In the genomic region with DNA sequence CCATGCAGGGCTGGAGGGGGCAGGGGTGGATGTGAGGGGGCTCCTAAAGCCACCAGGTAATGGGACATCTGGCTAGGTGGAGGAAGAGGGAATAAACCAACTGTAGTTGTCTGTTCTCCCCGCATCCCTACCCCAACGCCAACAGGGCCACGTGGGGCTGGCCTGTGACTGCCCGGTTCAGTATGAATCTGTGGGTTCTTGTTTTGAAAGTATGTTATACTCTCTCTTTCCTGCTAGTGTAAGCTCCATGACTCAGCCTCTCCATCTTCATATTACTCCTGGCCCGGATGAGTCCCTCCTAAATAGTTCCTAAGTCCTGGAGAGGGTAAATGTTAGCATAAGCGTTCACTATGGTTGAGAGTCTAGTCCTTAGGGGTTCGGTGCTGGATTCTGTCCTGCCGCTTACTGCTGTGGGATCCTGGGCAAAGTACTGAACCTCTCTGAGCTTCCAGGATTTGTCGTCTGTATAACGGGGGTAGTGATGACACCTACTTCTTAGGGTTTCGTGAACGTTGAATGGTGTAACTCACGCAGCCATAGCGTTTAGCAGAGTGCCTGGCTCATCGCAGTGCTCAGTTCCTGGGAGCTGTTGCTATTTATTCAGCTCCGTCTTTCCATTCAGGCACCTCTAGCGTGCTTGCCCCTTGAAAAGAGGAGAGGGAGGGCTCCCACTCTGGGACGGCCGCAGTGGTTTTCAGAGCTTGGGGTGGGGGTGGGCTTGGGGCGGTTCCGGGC, we compare ENCODE assay signal across 8 cellular contexts. TPM values are rescaled to one million over a fixed set of nuclear protein-coding genes. Genes with fewer than 3 reads are reported as not detected.
A peak's percentile ranks its signal among the peaks of the same experiment; 100 is the strongest.
DNase-seq lines count a peak whose midpoint lies in the region; ATAC-seq and TF ChIP-seq lines count a peak whose summit lies in the region.

No MANE protein-coding gene starts in this region.

- TF ChIP-seq CTCF in coronary artery (IDR thresholded peaks at IDR 0.05) = no peak
- no peak for TF ChIP-seq CTCF in natural killer cell (IDR thresholded peaks at IDR 0.05)

- H3K27ac Mint-ChIP-seq in natural killer cell = no peak overlapping the region

- intact Hi-C loops in natural killer cell (cut with micrococcal nuclease) = loop anchor here (1.0 to 5.0 kb wide), 2 partner anchors 496 to 638 kb away; no protein-coding TSS in a partner anchor

- ATAC-seq in natural killer cell = peak in 1 of 3 donors; percentile 24
- no peak for ATAC-seq in HG02884 (IDR thresholded peaks at IDR 0.05; ENCODE audit: unreplicated experiment)

- peak overlapping the region; percentile 69 for H3K4me3 ChIP-seq in coronary artery

- H3K27ac ChIP-seq in coronary artery = no peak overlapping the region

- H3K36me3 Mint-ChIP-seq in natural killer cell = no peaks in the 10 kb centered on the region

- DNase-seq in AG20443 (ENCODE audit: low spot score) (peak; percentile 53), HuH-7 (ENCODE audit: low spot score) (peak; percentile 59), coronary artery (ENCODE audit: low spot score) (no peak), natural killer cell (no peak), GM19238 (ENCODE audit: insufficient read length, low spot score) (no peak), NCI-H345 (lab: John Stamatoyannopoulos, UW) (no peak), NCI-H2196 (lab: John Stamatoyannopoulos, UW; ENCODE audit: unreplicated experiment) (no peak)

- peaks cover 33 to 47% of the 10 kb centered on the region in 2 donors for H3K27me3 Mint-ChIP-seq in natural killer cell (ENCODE audit: low read depth in 2 of 2)

- H3K9me3 Mint-ChIP-seq in natural killer cell = no peaks in the 10 kb centered on the region

- H3K4me1 Mint-ChIP-seq in natural killer cell = peaks cover 0 to 7% of the 10 kb centered on the region in 2 donors

- H3K4me3 Mint-ChIP-seq in natural killer cell = peak overlapping the region; percentile 42

RNA-seq across cellular contexts. Expression of a gene that starts 28.8 kb away (rescaled TPM):
- total RNA-seq in natural killer cell = not detected

Comparison
In these comparisons a context has a peak if more than half of its experiments do, and no peak if none do; other contexts are left out.
1. DNase-seq: peak in AG20443 (single experiment) and HuH-7 (single experiment); none in coronary artery (single experiment), natural killer cell (single experiment), GM19238 (single experiment), NCI-H345 (single experiment) and NCI-H2196 (single experiment).